Comparison of ENCODE assay signal across 11 cellular contexts in genomic region chr19:42465827-42466280, GRCh38. TPM values are rescaled to one million over a fixed set of nuclear protein-coding genes. Genes with fewer than 3 reads are reported as not detected.
DNase-seq lines count a peak whose midpoint lies in the region; ATAC-seq and TF ChIP-seq lines count a peak whose summit lies in the region.
"Had no signal": no experiment of that assay in that cellular context is flagged by ENCODE, and none has a peak within 500 bp of the region (broad histone marks: within the 10 kb centered on the region; RNA-seq: fewer than 3 reads in every experiment).

No MANE protein-coding gene starts in this region.

- peaks cover 11% of the 10 kb centered on the region for H3K27me3 Mint-ChIP-seq in GM23338 (ENCODE audit: insufficient read depth, low read depth, poor library complexity)
- H3K27me3 Mint-ChIP-seq: central memory CD8-positive, alpha-beta T cell had no signal

- no peak overlapping the region for H3K4me3 Mint-ChIP-seq in GM23338
- H3K4me3 Mint-ChIP-seq in stimulated activated effector memory CD8-positive, alpha-beta T cell treated with anti-CD3 and anti-CD28 coated beads, Interleukin-12 subunit alpha, Interleukin-12 subunit beta, amount 100 ng/mL, for 72 hours: no peak overlapping the region
- H3K4me3 Mint-ChIP-seq: central memory CD8-positive, alpha-beta T cell had no signal

- no peaks in the 10 kb centered on the region for H3K9me2 ChIP-seq in GM23338 (ENCODE audit: insufficient read depth)

- no peaks in the 10 kb centered on the region for H3K27me3 ChIP-seq in GM23338 (ENCODE audit: insufficient read depth)

- no peaks in the 10 kb centered on the region for H3F3A ChIP-seq in GM23338 (replicated peaks; ENCODE audit: low read depth)

- H3K36me3 ChIP-seq in GM23338 (ENCODE audit: insufficient read depth): no peaks in the 10 kb centered on the region

- no peak overlapping the region for H3K4me2 ChIP-seq in GM23338

- H3K4me3 ChIP-seq in GM23338: no peak overlapping the region

- no peaks in the 10 kb centered on the region for H3K79me2 ChIP-seq in GM23338 (replicated peaks; ENCODE audit: insufficient read depth)

- TF ChIP-seq CTCF in GM23338 (conservative IDR thresholded peaks at IDR 0.05; ENCODE audit: low read depth in 2 of 2): peak in 1 of 2 experiments; percentile 26; a peak in 2 of 4 replicates

- peaks cover 23% of the 10 kb centered on the region for H3K4me1 Mint-ChIP-seq in GM23338
- H3K4me1 Mint-ChIP-seq in stimulated activated effector memory CD8-positive, alpha-beta T cell treated with anti-CD3 and anti-CD28 coated beads, Interleukin-12 subunit alpha, Interleukin-12 subunit beta, amount 100 ng/mL, for 72 hours: peaks cover 26% of the 10 kb centered on the region
- H3K4me1 Mint-ChIP-seq: central memory CD8-positive, alpha-beta T cell had no signal

- no peaks in the 10 kb centered on the region for H4K20me1 ChIP-seq in GM23338 (replicated peaks; ENCODE audit: insufficient read depth)

- no peak for DNase-seq in GM23338 (ENCODE audit: low spot score)
- peak; percentile 86 for DNase-seq in NAMALWA (ENCODE audit: low spot score)
- DNase-seq in stimulated activated effector memory CD8-positive, alpha-beta T cell treated with anti-CD3 and anti-CD28 coated beads, Interleukin-12 subunit alpha, Interleukin-12 subunit beta, amount 100 ng/mL, for 72 hours (ENCODE audit: low spot score in 2 of 2): no peak
- DNase-seq in T-helper 1 cell: no peak
- no peak for DNase-seq in NCI-H345 (lab: John Stamatoyannopoulos, UW)
- no peak for DNase-seq in NCI-H82 (lab: John Stamatoyannopoulos, UW)
- DNase-seq: activated CD4-positive, alpha-beta T cell treated with anti-CD3 and anti-CD28 coated beads for 1 hour; NCI-H146 had no signal

- H3K9me3 Mint-ChIP-seq in GM23338: no peaks in the 10 kb centered on the region
- no peaks in the 10 kb centered on the region for H3K9me3 Mint-ChIP-seq in stimulated activated effector memory CD8-positive, alpha-beta T cell treated with anti-CD3 and anti-CD28 coated beads, Interleukin-12 subunit alpha, Interleukin-12 subunit beta, amount 100 ng/mL, for 72 hours
- H3K9me3 Mint-ChIP-seq: central memory CD8-positive, alpha-beta T cell had no signal

- H3K36me3 Mint-ChIP-seq in GM23338 (ENCODE audit: low read depth): no peaks in the 10 kb centered on the region
- H3K36me3 Mint-ChIP-seq in stimulated activated effector memory CD8-positive, alpha-beta T cell treated with anti-CD3 and anti-CD28 coated beads, Interleukin-12 subunit alpha, Interleukin-12 subunit beta, amount 100 ng/mL, for 72 hours: no peaks in the 10 kb centered on the region

- H2AFZ ChIP-seq in GM23338: peak overlapping the region; percentile 56; the same call in 1 of the 2 replicates

- ATAC-seq in GM18909 (IDR thresholded peaks at IDR 0.05; ENCODE audit: poor library complexity, unreplicated experiment) (peak; percentile 78), GM23338 (peak; percentile 55)
- no peak for ATAC-seq in stimulated activated effector memory CD8-positive, alpha-beta T cell treated with anti-CD3 and anti-CD28 coated beads, Interleukin-12 subunit alpha, Interleukin-12 subunit beta, amount 100 ng/mL, for 72 hours

- peaks cover 12% of the 10 kb centered on the region for H3K4me1 ChIP-seq in GM23338 (ENCODE audit: insufficient read depth)

- H3K27ac ChIP-seq in GM23338 (ENCODE audit: low read depth): no peak overlapping the region

- H3K27ac Mint-ChIP-seq in GM23338: no peak overlapping the region
- H3K27ac Mint-ChIP-seq in stimulated activated effector memory CD8-positive, alpha-beta T cell treated with anti-CD3 and anti-CD28 coated beads, Interleukin-12 subunit alpha, Interleukin-12 subunit beta, amount 100 ng/mL, for 72 hours: peak overlapping the region; percentile 76

TF ChIP-seq in GM23338, 12 proteins besides CTCF, POLR2A, EP300 and RAD21 (continues in another document):
- TF ChIP-seq JUNB (IDR thresholded peaks at IDR 0.05; ENCODE audit: unreplicated experiment) (no peak), EZH2phosphoT487 (IDR thresholded peaks at IDR 0.05; ENCODE audit: unreplicated experiment) (no peak), CREB1 (CRISPR knock-in tag; IDR thresholded peaks at IDR 0.05; ENCODE audit: low read depth) (no peak), NANOG (IDR thresholded peaks at IDR 0.05; ENCODE audit: borderline replicate concordance) (no peak), ZNF331 (CRISPR knock-in tag; IDR thresholded peaks at IDR 0.05; ENCODE audit: low read depth) (no peak), ZNF462 (CRISPR knock-in tag; IDR thresholded peaks at IDR 0.05) (no peak)
- TF ChIP-seq, protein P1, sequence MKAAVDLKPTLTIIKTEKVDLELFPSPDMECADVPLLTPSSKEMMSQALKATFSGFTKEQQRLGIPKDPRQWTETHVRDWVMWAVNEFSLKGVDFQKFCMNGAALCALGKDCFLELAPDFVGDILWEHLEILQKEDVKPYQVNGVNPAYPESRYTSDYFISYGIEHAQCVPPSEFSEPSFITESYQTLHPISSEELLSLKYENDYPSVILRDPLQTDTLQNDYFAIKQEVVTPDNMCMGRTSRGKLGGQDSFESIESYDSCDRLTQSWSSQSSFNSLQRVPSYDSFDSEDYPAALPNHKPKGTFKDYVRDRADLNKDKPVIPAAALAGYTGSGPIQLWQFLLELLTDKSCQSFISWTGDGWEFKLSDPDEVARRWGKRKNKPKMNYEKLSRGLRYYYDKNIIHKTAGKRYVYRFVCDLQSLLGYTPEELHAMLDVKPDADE (IDR thresholded peaks at IDR 0.05): no peak

RNA-seq across cellular contexts. Expression of gene CXCL17, which starts 23.1 kb away (rescaled TPM):
- total RNA-seq in GM23338 (2014; rRNA removed; shearing (Covaris generic)): not detected in 2 replicates
- polyA plus RNA-seq in GM23338 (2016; fragmentation: Nextera tagmentation; extraction: Ambion mirVana): 0.39 TPM in 1 of 2 replicates, not detected in the other
- total RNA-seq: H4 had no signal

RNA-seq across cellular contexts. Expression of gene LIPE, which starts 38.7 kb away (rescaled TPM):
- total RNA-seq in GM23338 (2014; rRNA removed; shearing (Covaris generic)): 10.9 and 16.2 TPM in 2 replicates
- 4.3 and 5.8 TPM in 2 replicates for polyA plus RNA-seq in GM23338 (2016; fragmentation: Nextera tagmentation; extraction: Ambion mirVana)
